9 cellular contexts compared by ENCODE assay signal in genomic region chr1:66351913-66352312, GRCh38.
A peak's percentile ranks its signal among the peaks of the same experiment; 100 is the strongest.
DNase-seq lines count a peak whose midpoint lies in the region; ATAC-seq and TF ChIP-seq lines count a peak whose summit lies in the region.
"Had no signal": no experiment of that assay in that cellular context is flagged by ENCODE, and none has a peak within 500 bp of the region (broad histone marks: within the 10 kb centered on the region; RNA-seq: fewer than 3 reads in every experiment).

No MANE protein-coding gene starts in this region.

- ATAC-seq in HG03565 (IDR thresholded peaks at IDR 0.05; ENCODE audit: unreplicated experiment) (peak; percentile 48), gastroesophageal sphincter (no peak)

- 75 to 100% methylated on average over 1 to 3 of the region's 3 CpGs for WGBS in gastroesophageal sphincter (ENCODE audit: low coverage in 1 of 2), 2 donors

- no peak overlapping the region for H3K27ac Mint-ChIP-seq in MCF 10A (ENCODE audit: low read depth, unreplicated experiment)
- H3K27ac Mint-ChIP-seq in activated naive CD8-positive, alpha-beta T cell: peak overlapping the region; percentile 92

- H3K9me3 ChIP-seq in breast epithelium (no peaks in the 10 kb centered on the region), skeletal muscle tissue (ENCODE audit: control insufficient read depth in 3 of 3, low read length in 3 of 3) (no peaks in the 10 kb centered on the region), gastroesophageal sphincter (no peaks in the 10 kb centered on the region)

- H3K4me1 Mint-ChIP-seq in MCF 10A (ENCODE audit: insufficient read depth, unreplicated experiment): peaks cover 49% of the 10 kb centered on the region
- peaks cover 96% of the 10 kb centered on the region for H3K4me1 Mint-ChIP-seq in activated naive CD8-positive, alpha-beta T cell (ENCODE audit: low read depth)

- H3K27me3 Mint-ChIP-seq in MCF 10A (ENCODE audit: insufficient read depth, unreplicated experiment): no peaks in the 10 kb centered on the region
- no peaks in the 10 kb centered on the region for H3K27me3 Mint-ChIP-seq in activated naive CD8-positive, alpha-beta T cell

- H3K27me3 ChIP-seq in breast epithelium (no peaks in the 10 kb centered on the region), skeletal muscle tissue (ENCODE audit: control insufficient read depth in 3 of 3, insufficient read depth in 3 of 3, low read length in 3 of 3) (no peaks in the 10 kb centered on the region), gastroesophageal sphincter (no peaks in the 10 kb centered on the region)

- H3K9ac ChIP-seq in skeletal muscle tissue (ENCODE audit: low read depth in 1 of 3, low read length in 3 of 3): no peak overlapping the region
- H3K9ac ChIP-seq: parathyroid adenoma had no signal

- CTCF ChIA-PET in MCF 10A (lab: Yijun Ruan, JAX): interaction anchor here (0.6 to 3.5 kb wide), 4 partner anchors 18 to 189 kb away, joined by 3 to 13 read pairs (median 7); no protein-coding TSS in a partner anchor

- H3K4me3 ChIP-seq in breast epithelium: peak overlapping the region in 1 of 3 donors; percentile 2
- H3K4me3 ChIP-seq in skeletal muscle tissue (ENCODE audit: low read length in 3 of 3): peak overlapping the region in 1 of 3 donors; percentile 29
- H3K4me3 ChIP-seq in gastroesophageal sphincter: no peak overlapping the region

- intact Hi-C loops in breast epithelium (cut with DNase I; ENCODE audit: low total_unique reads): loop anchor here (5.0 kb wide), 1 partner anchor 1205 kb away; the partner anchor contains the start of gene AK4
- intact Hi-C loops in MCF 10A (cut with micrococcal nuclease): no loop called here

- no peak overlapping the region for H3K4me3 Mint-ChIP-seq in MCF 10A (ENCODE audit: unreplicated experiment)
- H3K4me3 Mint-ChIP-seq in activated naive CD8-positive, alpha-beta T cell: peak overlapping the region; percentile 74

- H3K36me3 Mint-ChIP-seq in MCF 10A (ENCODE audit: insufficient read depth, unreplicated experiment): peaks cover 5% of the 10 kb centered on the region
- H3K36me3 Mint-ChIP-seq in activated naive CD8-positive, alpha-beta T cell: peaks cover 19% of the 10 kb centered on the region

- H3K9me3 Mint-ChIP-seq in MCF 10A (ENCODE audit: unreplicated experiment): no peaks in the 10 kb centered on the region
- H3K9me3 Mint-ChIP-seq in activated naive CD8-positive, alpha-beta T cell (ENCODE audit: low read depth): peaks cover 5% of the 10 kb centered on the region

- H3K4me1 ChIP-seq in breast epithelium: peaks cover 4 to 9% of the 10 kb centered on the region in 2 donors
- peaks cover 53 to 56% (median 55%) of the 10 kb centered on the region in 3 donors for H3K4me1 ChIP-seq in skeletal muscle tissue (ENCODE audit: control insufficient read depth in 3 of 3, insufficient read depth in 3 of 3, low read length in 3 of 3)
- peaks cover 10 to 57% (median 12%) of the 10 kb centered on the region in 3 donors for H3K4me1 ChIP-seq in gastroesophageal sphincter
- H3K4me1 ChIP-seq: parathyroid adenoma had no signal

- H3K36me3 ChIP-seq in breast epithelium: no peaks in the 10 kb centered on the region
- H3K36me3 ChIP-seq in skeletal muscle tissue (ENCODE audit: control insufficient read depth in 3 of 3, insufficient read depth in 3 of 3, low read length in 3 of 3): peaks cover 2 to 13% (median 9%) of the 10 kb centered on the region in 3 donors
- peaks cover 0 to 6% of the 10 kb centered on the region in 2 donors for H3K36me3 ChIP-seq in gastroesophageal sphincter

- no peak for TF ChIP-seq EP300 in gastroesophageal sphincter (IDR thresholded peaks at IDR 0.05)

- DNase-seq in breast epithelium (ENCODE audit: low spot score in 2 of 2): no peak
- DNase-seq in MCF 10A (ENCODE audit: unreplicated experiment): no peak
- DNase-seq in stimulated activated CD4-positive, alpha-beta T cell treated with anti-CD3 and anti-CD28 coated beads, Interleukin-12 subunit alpha, Interleukin-12 subunit beta, amount 100 ng/mL, for 4 hours: no peak
- DNase-seq in NCI-H446 (lab: John Stamatoyannopoulos, UW): no peak

- TF ChIP-seq CTCF in breast epithelium (IDR thresholded peaks at IDR 0.05) (no peak), MCF 10A (IDR thresholded peaks at IDR 0.05; ENCODE audit: unreplicated experiment) (no peak), gastroesophageal sphincter (IDR thresholded peaks at IDR 0.05) (no peak)

- H3K27ac ChIP-seq in breast epithelium (peak overlapping the region; percentile 80 to 83), skeletal muscle tissue (ENCODE audit: low read depth, low read length) (peak overlapping the region; percentile 68), gastroesophageal sphincter (peak overlapping the region in 2 of 4 donors; percentile 1 to 8)
- H3K27ac ChIP-seq: parathyroid adenoma had no signal

- no peak for TF ChIP-seq POLR2A in breast epithelium (IDR thresholded peaks at IDR 0.05)
- no peak for TF ChIP-seq POLR2A in gastroesophageal sphincter (IDR thresholded peaks at IDR 0.05)

- POLR2A ChIA-PET in MCF 10A (lab: Yijun Ruan, JAX): interaction anchor here (0.6 to 2.7 kb wide), 3 partner anchors 8 to 401 kb away, joined by 3 to 11 read pairs (median 3); no protein-coding TSS in a partner anchor

- BruUV-seq in MCF 10A (replicated peaks; lab: Mats Ljungman, UMichigan): no TSS peak
